8 cellular contexts compared by ENCODE assay signal in genomic region chr13:61414686-61415664, GRCh38. TPM values are rescaled to one million over a fixed set of nuclear protein-coding genes. Genes with fewer than 3 reads are reported as not detected.
DNase-seq lines count a peak whose midpoint lies in the region; ATAC-seq and TF ChIP-seq lines count a peak whose summit lies in the region.

No MANE protein-coding gene starts in this region.

- no peaks in the 10 kb centered on the region for H3K4me1 Mint-ChIP-seq in activated T-cell treated with anti-CD3 and anti-CD28 coated beads, Interleukin-2, amount 50 U/mL, for 72 hours (ENCODE audit: low read depth)

- H3K9ac ChIP-seq in ES-I3 (ENCODE audit: low read depth, low read length) = peak overlapping the region; percentile 51

- H3K27me3 ChIP-seq in muscle layer of duodenum (ENCODE audit: low read depth, low read length) = peaks cover 8% of the 10 kb centered on the region

- DNase-seq in NCI-H82 treated with DMSO at 0.1 percent for 48 hours (lab: John Stamatoyannopoulos, UW; ENCODE audit: unreplicated experiment) = peak; percentile 72
- DNase-seq in epithelial cell of proximal tubule (ENCODE audit: low read depth) = peak; percentile 48
- DNase-seq in activated T-cell treated with anti-CD3 and anti-CD28 coated beads, Interleukin-2, amount 50 U/mL, for 72 hours = no peak

- H3K27me3 Mint-ChIP-seq in activated T-cell treated with anti-CD3 and anti-CD28 coated beads, Interleukin-2, amount 50 U/mL, for 72 hours (ENCODE audit: low read depth) = peaks cover 34% of the 10 kb centered on the region

- peak; percentile 1 for TF ChIP-seq CTCF in epithelial cell of proximal tubule (conservative IDR thresholded peaks at IDR 0.05; ENCODE audit: low read depth, low read length)

- H3K9me3 ChIP-seq in ES-I3 (ENCODE audit: control insufficient read depth, insufficient read depth, low read length) (no peaks in the 10 kb centered on the region), muscle layer of duodenum (ENCODE audit: control insufficient read depth in 1 of 2, low read length in 2 of 2) (no peaks in the 10 kb centered on the region)

- H3K27ac ChIP-seq in muscle layer of duodenum (ENCODE audit: low read length) = no peak overlapping the region

- peak overlapping the region; percentile 75 for H3K4me3 ChIP-seq in epithelial cell of proximal tubule (ENCODE audit: low read depth, low read length)
- H3K4me3 ChIP-seq in muscle layer of duodenum (ENCODE audit: low read depth in 1 of 2, low read length in 2 of 2) = peak overlapping the region; percentile 47 to 74

- H3K36me3 ChIP-seq in ES-I3 (ENCODE audit: insufficient read depth, low read length) (no peaks in the 10 kb centered on the region), muscle layer of duodenum (ENCODE audit: control insufficient read depth in 1 of 2, insufficient read depth in 2 of 2, low read length in 2 of 2) (no peaks in the 10 kb centered on the region)

- no peak overlapping the region for H3K27ac Mint-ChIP-seq in activated T-cell treated with anti-CD3 and anti-CD28 coated beads, Interleukin-2, amount 50 U/mL, for 72 hours

- no peak for ATAC-seq in activated T-cell treated with anti-CD3 and anti-CD28 coated beads, Interleukin-2, amount 50 U/mL, for 72 hours (replicated peaks in 1 of 2)
- ATAC-seq in GM19324 (IDR thresholded peaks at IDR 0.05; ENCODE audit: low FRiP score, unreplicated experiment) (no peak), GM21390 (IDR thresholded peaks at IDR 0.05; ENCODE audit: unreplicated experiment) (no peak), GM18502 (IDR thresholded peaks at IDR 0.05; ENCODE audit: poor library complexity, unreplicated experiment) (no peak)

- no peaks in the 10 kb centered on the region for H3K4me1 ChIP-seq in ES-I3 (ENCODE audit: insufficient read depth, low read length)
- H3K4me1 ChIP-seq in muscle layer of duodenum (ENCODE audit: control insufficient read depth in 1 of 2, insufficient read depth in 2 of 2, low read length in 2 of 2) = peaks cover 0 to 25% of the 10 kb centered on the region in 2 donors

- H3K9me3 Mint-ChIP-seq in activated T-cell treated with anti-CD3 and anti-CD28 coated beads, Interleukin-2, amount 50 U/mL, for 72 hours = peaks cover 0 to 3% of the 10 kb centered on the region in 2 donors

- no peak overlapping the region for H3K4me3 Mint-ChIP-seq in activated T-cell treated with anti-CD3 and anti-CD28 coated beads, Interleukin-2, amount 50 U/mL, for 72 hours

- H3K36me3 Mint-ChIP-seq in activated T-cell treated with anti-CD3 and anti-CD28 coated beads, Interleukin-2, amount 50 U/mL, for 72 hours (ENCODE audit: insufficient read depth in 2 of 2) = peaks cover 1% of the 10 kb centered on the region in 2 donors

RNA-seq across cellular contexts. Expression of gene PCDH20, which starts 0.7 kb away (rescaled TPM):
- 1.4 and 1.5 TPM in 2 replicates for total RNA-seq in epithelial cell of proximal tubule
- not detected for total RNA-seq in activated T-cell treated with anti-CD3 and anti-CD28 coated beads, Interleukin-2, amount 50 U/mL, for 72 hours

Comparison
In these comparisons a context has a peak if more than half of its experiments do, and no peak if none do; other contexts are left out.
1. DNase-seq: peak in NCI-H82 treated with DMSO at 0.1 percent for 48 hours (single experiment) and epithelial cell of proximal tubule (single experiment); none in activated T-cell treated with anti-CD3 and anti-CD28 coated beads, Interleukin-2, amount 50 U/mL, for 72 hours (0 of 2).